ENCODE assay signal across 21 cellular contexts in genomic region chr3:70053293-70053692, GRCh38. TPM values are rescaled to one million over a fixed set of nuclear protein-coding genes. Genes with fewer than 3 reads are reported as not detected.
DNase-seq lines count a peak whose midpoint lies in the region; ATAC-seq and TF ChIP-seq lines count a peak whose summit lies in the region.
"Had no signal": no experiment of that assay in that cellular context is flagged by ENCODE, and none has a peak within 500 bp of the region (broad histone marks: within the 10 kb centered on the region; RNA-seq: fewer than 3 reads in every experiment).

No MANE protein-coding gene starts in this region.

- no peak overlapping the region for H2BK15ac ChIP-seq in mesendoderm (replicated peaks; ENCODE audit: low read depth)

- H3K56ac ChIP-seq in mesendoderm (ENCODE audit: low read length) = no peak overlapping the region

- CTCF ChIA-PET in activated CD8-positive, alpha-beta T cell treated with anti-CD3 and anti-CD28 coated beads for 36 hours (lab: Charles Lee) = no interaction called here

- peak overlapping the region; percentile 19 for H3K23ac ChIP-seq in mesendoderm (ENCODE audit: low read length)

- no peak overlapping the region for H2BK120ac ChIP-seq in mesendoderm (ENCODE audit: low read depth, low read length)

- TF ChIP-seq CTCF in activated CD8-positive, alpha-beta T cell treated with anti-CD3 and anti-CD28 coated beads for 36 hours (IDR thresholded peaks at IDR 0.05) = no peak
- TF ChIP-seq CTCF in foreskin fibroblast (IDR thresholded peaks at IDR 0.05; ENCODE audit: low read depth, low read length) = no peak

- POLR2A ChIA-PET in activated CD8-positive, alpha-beta T cell treated with anti-CD3 and anti-CD28 coated beads for 36 hours (lab: Charles Lee) = no interaction called here

- no peak overlapping the region for H4K5ac ChIP-seq in mesendoderm (ENCODE audit: low read length)

- WGBS in mesendoderm (ENCODE audit: extremely low coverage, insufficient coverage, low lambda C conversion rate) = no CpG with 5 or more reads among the region's 1 CpG

- H4K8ac ChIP-seq in mesendoderm (ENCODE audit: low read depth, low read length) = no peak overlapping the region

- no peaks in the 10 kb centered on the region for H3K4me1 Mint-ChIP-seq in activated CD8-positive, alpha-beta T cell treated with anti-CD3 and anti-CD28 coated beads for 36 hours (ENCODE audit: low read depth)
- H3K4me1 Mint-ChIP-seq: CD4-positive, CD25-positive, alpha-beta regulatory T cell had no signal

- H3K4ac ChIP-seq in mesendoderm (ENCODE audit: low read depth, low read length) = no peak overlapping the region

- H2AK5ac ChIP-seq in mesendoderm (ENCODE audit: low read length) = no peak overlapping the region

- no peak overlapping the region for H3K4me2 ChIP-seq in mesendoderm (ENCODE audit: low read length)
- H3K4me2 ChIP-seq: KMS-11 had no signal

- no peaks in the 10 kb centered on the region for H3K79me1 ChIP-seq in mesendoderm (ENCODE audit: low read length)

- DNase-seq in MG63 (peak; percentile 41), mesendoderm (peak; percentile 48), foreskin fibroblast (no peak), HuH-7.5 (ENCODE audit: low spot score) (no peak)
- DNase-seq in activated CD8-positive, alpha-beta T cell treated with anti-CD3 and anti-CD28 coated beads for 36 hours = peak; percentile 4
- DNase-seq in central memory CD4-positive, alpha-beta T cell = no peak
- DNase-seq: activated T-cell treated with anti-CD3 and anti-CD28 coated beads for 4 hours; amniotic stem cell; CD4-positive, CD25-positive, alpha-beta regulatory T cell; cortex of kidney; GF-D8; stimulated activated naive CD4-positive, alpha-beta T cell had no signal

- no peak overlapping the region for H3K27ac Mint-ChIP-seq in activated CD8-positive, alpha-beta T cell treated with anti-CD3 and anti-CD28 coated beads for 36 hours
- H3K27ac Mint-ChIP-seq: CD4-positive, CD25-positive, alpha-beta regulatory T cell; WTC11 had no signal

- H3K36me3 Mint-ChIP-seq in activated CD8-positive, alpha-beta T cell treated with anti-CD3 and anti-CD28 coated beads for 36 hours (ENCODE audit: low read depth) = no peaks in the 10 kb centered on the region
- H3K36me3 Mint-ChIP-seq: CD4-positive, CD25-positive, alpha-beta regulatory T cell; WTC11 had no signal

- H3K4me3 Mint-ChIP-seq in activated CD8-positive, alpha-beta T cell treated with anti-CD3 and anti-CD28 coated beads for 36 hours = no peak overlapping the region
- H3K4me3 Mint-ChIP-seq: CD4-positive, CD25-positive, alpha-beta regulatory T cell; neural crest cell; WTC11 had no signal

- H3K27me3 Mint-ChIP-seq in activated CD8-positive, alpha-beta T cell treated with anti-CD3 and anti-CD28 coated beads for 36 hours = peaks cover 20% of the 10 kb centered on the region

- H3K18ac ChIP-seq in mesendoderm (ENCODE audit: low read length) = no peak overlapping the region

- intact Hi-C loops in activated CD8-positive, alpha-beta T cell treated with anti-CD3 and anti-CD28 coated beads for 36 hours (cut with micrococcal nuclease) = no loop called here

- H3K9me3 ChIP-seq in MG63 = no peaks in the 10 kb centered on the region
- H3K9me3 ChIP-seq: esophagus muscularis mucosa, vagina had no signal

- no peaks in the 10 kb centered on the region for H3K79me2 ChIP-seq in mesendoderm (ENCODE audit: control insufficient read depth, insufficient read depth, low read length)

- H3K4me3 ChIP-seq in MG63 = no peak overlapping the region
- H3K4me3 ChIP-seq in mesendoderm (ENCODE audit: low read length) = no peak overlapping the region
- no peak overlapping the region for H3K4me3 ChIP-seq in foreskin fibroblast (ENCODE audit: low read depth in 1 of 2, low read length in 2 of 2)
- H3K4me3 ChIP-seq: esophagus muscularis mucosa, lung, vagina had no signal

- no peaks in the 10 kb centered on the region for H3K4me1 ChIP-seq in mesendoderm (ENCODE audit: control insufficient read depth, low read depth, low read length)
- H3K4me1 ChIP-seq: vagina had no signal

- H3K36me3 ChIP-seq in MG63 (no peaks in the 10 kb centered on the region), mesendoderm (ENCODE audit: control insufficient read depth, insufficient read depth, low read length) (no peaks in the 10 kb centered on the region)
- H3K36me3 ChIP-seq: esophagus muscularis mucosa, vagina had no signal

- H3K27me3 ChIP-seq in MG63 (no peaks in the 10 kb centered on the region), mesendoderm (ENCODE audit: insufficient read depth, low read length, poor library complexity) (no peaks in the 10 kb centered on the region)
- H3K27me3 ChIP-seq: esophagus muscularis mucosa, vagina had no signal

- no peak overlapping the region for H2BK5ac ChIP-seq in mesendoderm (ENCODE audit: low read length)

- no peaks in the 10 kb centered on the region for H3K9me3 Mint-ChIP-seq in activated CD8-positive, alpha-beta T cell treated with anti-CD3 and anti-CD28 coated beads for 36 hours
- H3K9me3 Mint-ChIP-seq: WTC11 had no signal

- ATAC-seq in GM18868 (IDR thresholded peaks at IDR 0.05; ENCODE audit: unreplicated experiment) = peak; percentile 67
- ATAC-seq in activated CD8-positive, alpha-beta T cell treated with anti-CD3 and anti-CD28 coated beads for 36 hours = peak; percentile 70
- ATAC-seq: sciatic nerve, SK-N-SH treated with all-trans-retinoic acid at 6 μM for 48 hours, WTC11 had no signal

- no peak overlapping the region for H3K27ac ChIP-seq in mesendoderm (ENCODE audit: low read depth, low read length)
- H3K27ac ChIP-seq: esophagus muscularis mucosa, KMS-11, vagina had no signal

- H3K9ac ChIP-seq in mesendoderm (ENCODE audit: low read length) = no peak overlapping the region
- H3K9ac ChIP-seq: KMS-11 had no signal

RNA-seq across cellular contexts. Expression of gene SAMMSON, which starts 53.8 kb away (rescaled TPM):
- total RNA-seq in MG63 (2014; rRNA removed; shearing (Covaris generic); ENCODE audit: low replicate concordance) = not detected in 2 replicates
- not detected for total RNA-seq in activated CD8-positive, alpha-beta T cell treated with anti-CD3 and anti-CD28 coated beads for 36 hours
- not detected for polyA plus RNA-seq in mesendoderm (2013, experiment 1 of 2)
- 0.03 TPM for polyA plus RNA-seq in mesendoderm (2013, experiment 2 of 2)
- total RNA-seq: CD4-positive, CD25-positive, alpha-beta regulatory T cell; neural crest cell; vagina had no signal
- polyA plus RNA-seq: CD4-positive, CD25-positive, alpha-beta regulatory T cell; lung had no signal

Comparison
In these comparisons a context has a peak if more than half of its experiments do, and no peak if none do; other contexts are left out.
1. DNase-seq: peak in MG63 (single experiment), activated CD8-positive, alpha-beta T cell treated with anti-CD3 and anti-CD28 coated beads for 36 hours (single experiment) and mesendoderm (single experiment); none in foreskin fibroblast (0 of 2), HuH-7.5 (single experiment) and central memory CD4-positive, alpha-beta T cell (single experiment).